Comparison of ENCODE assay signal across 34 cellular contexts in genomic region chr6:137080711-137081110, GRCh38. TPM values are rescaled to one million over a fixed set of nuclear protein-coding genes. Genes with fewer than 3 reads are reported as not detected.
"Had no signal": no experiment of that assay in that cellular context is flagged by ENCODE, and none has a peak within 500 bp of the region (broad histone marks: within the 10 kb centered on the region; RNA-seq: fewer than 3 reads in every experiment).

No MANE protein-coding gene starts in this region.

- H3K4me3 Mint-ChIP-seq: activated CD4-positive, alpha-beta memory T cell treated with anti-CD3 and anti-CD28 coated beads, Interleukin-2, amount 10 ng/mL, durations not matched to agents 7 days and 5 days; activated CD4-positive, alpha-beta T cell treated with anti-CD3 and anti-CD28 coated beads for 36 hours; activated CD4-positive, alpha-beta T cell treated with anti-CD3 and anti-CD28 coated beads, Interleukin-2, amount 10 ng/mL, durations not matched to agents 7 days and 5 days; activated CD8-positive, alpha-beta memory T cell treated with anti-CD3 and anti-CD28 coated beads, Interleukin-2, amount 10 ng/mL, durations not matched to agents 7 days and 5 days; activated CD8-positive, alpha-beta T cell treated with anti-CD3 and anti-CD28 coated beads, Interleukin-2, amount 10 ng/mL, durations not matched to agents 7 days and 5 days; activated naive CD4-positive, alpha-beta T cell treated with anti-CD3 and anti-CD28 coated beads, Interleukin-2, amount 10 ng/mL, durations not matched to agents 7 days and 5 days; activated naive CD4-positive, alpha-beta T cell treated with anti-CD3 and anti-CD28 coated beads, Interleukin-2, amount 50 U/mL, for 24 hours; activated naive CD8-positive, alpha-beta T cell; activated naive CD8-positive, alpha-beta T cell treated with anti-CD3 and anti-CD28 coated beads, Interleukin-2, amount 10 ng/mL, durations not matched to agents 7 days and 5 days; activated naive CD8-positive, alpha-beta T cell treated with anti-CD3 and anti-CD28 coated beads, Interleukin-2, amount 50 U/mL, for 24 hours; activated T-cell treated with anti-CD3 and anti-CD28 coated beads, Interleukin-2, amount 50 U/mL, for 24 hours; brain; T-helper 1 cell treated with Interleukin-12 subunit alpha and Interleukin-12 subunit beta and Interleukin-4 antibody, amounts not matched to agents 30 μg/mL and 1 μg/mL, for 36 hours; T-helper 2 cell treated with Interferon-gamma antibody and Interleukin-4, amounts not matched to agents 5 μg/mL and 100 μg/mL, for 36 hours had no signal

- H3K27ac ChIP-seq: ascending aorta, VCaP had no signal

- H3K27ac Mint-ChIP-seq: activated CD4-positive, alpha-beta memory T cell treated with anti-CD3 and anti-CD28 coated beads, Interleukin-2, amount 10 ng/mL, durations not matched to agents 7 days and 5 days; activated CD4-positive, alpha-beta T cell treated with anti-CD3 and anti-CD28 coated beads for 36 hours; activated CD4-positive, alpha-beta T cell treated with anti-CD3 and anti-CD28 coated beads, Interleukin-2, amount 10 ng/mL, durations not matched to agents 7 days and 5 days; activated CD8-positive, alpha-beta memory T cell treated with anti-CD3 and anti-CD28 coated beads, Interleukin-2, amount 10 ng/mL, durations not matched to agents 7 days and 5 days; activated CD8-positive, alpha-beta T cell treated with anti-CD3 and anti-CD28 coated beads, Interleukin-2, amount 10 ng/mL, durations not matched to agents 7 days and 5 days; activated naive CD4-positive, alpha-beta T cell treated with anti-CD3 and anti-CD28 coated beads, Interleukin-2, amount 10 ng/mL, durations not matched to agents 7 days and 5 days; activated naive CD4-positive, alpha-beta T cell treated with anti-CD3 and anti-CD28 coated beads, Interleukin-2, amount 50 U/mL, for 24 hours; activated naive CD8-positive, alpha-beta T cell; activated naive CD8-positive, alpha-beta T cell treated with anti-CD3 and anti-CD28 coated beads, Interleukin-2, amount 10 ng/mL, durations not matched to agents 7 days and 5 days; activated naive CD8-positive, alpha-beta T cell treated with anti-CD3 and anti-CD28 coated beads, Interleukin-2, amount 50 U/mL, for 24 hours; activated T-cell treated with anti-CD3 and anti-CD28 coated beads, Interleukin-2, amount 50 U/mL, for 24 hours; activated T-helper 2 cell treated with anti-CD3 and anti-CD28 coated beads, Interferon-gamma antibody, Interleukin-2, Interleukin-4, amounts not matched to agents 10 μg/mL and 5 μg/mL and 100 μg/mL, durations not matched to agents 14 hours and 24 hours and 36 hours; brain; T-helper 1 cell treated with Interleukin-12 subunit alpha and Interleukin-12 subunit beta and Interleukin-4 antibody, amounts not matched to agents 30 μg/mL and 1 μg/mL, for 36 hours; T-helper 2 cell treated with Interferon-gamma antibody and Interleukin-4, amounts not matched to agents 5 μg/mL and 100 μg/mL, for 36 hours had no signal

- H3K27me3 Mint-ChIP-seq: brain had no signal

- ATAC-seq: activated CD4-positive, alpha-beta T cell treated with anti-CD3 and anti-CD28 coated beads for 36 hours; activated CD4-positive, CD25-positive, alpha-beta regulatory T cell treated with anti-CD3 and anti-CD28 coated beads, Interleukin-2, amount 50 U/mL, for 24 hours; activated CD8-positive, alpha-beta memory T cell treated with anti-CD3 and anti-CD28 coated beads, Interleukin-2, amount 10 ng/mL, durations not matched to agents 7 days and 5 days; activated CD8-positive, alpha-beta T cell treated with anti-CD3 and anti-CD28 coated beads, Interleukin-2, amount 10 ng/mL, durations not matched to agents 7 days and 5 days; activated naive CD8-positive, alpha-beta T cell treated with anti-CD3 and anti-CD28 coated beads, Interleukin-2, amount 50 U/mL, for 24 hours had no signal

- H3K9me3 ChIP-seq: ascending aorta had no signal

- H3K4me1 Mint-ChIP-seq: activated CD4-positive, alpha-beta T cell treated with anti-CD3 and anti-CD28 coated beads, Interleukin-2, amount 10 ng/mL, durations not matched to agents 7 days and 5 days; activated naive CD4-positive, alpha-beta T cell treated with anti-CD3 and anti-CD28 coated beads, Interleukin-2, amount 10 ng/mL, durations not matched to agents 7 days and 5 days; activated naive CD4-positive, alpha-beta T cell treated with anti-CD3 and anti-CD28 coated beads, Interleukin-2, amount 50 U/mL, for 24 hours; activated naive CD8-positive, alpha-beta T cell treated with anti-CD3 and anti-CD28 coated beads, Interleukin-2, amount 10 ng/mL, durations not matched to agents 7 days and 5 days; activated naive CD8-positive, alpha-beta T cell treated with anti-CD3 and anti-CD28 coated beads, Interleukin-2, amount 50 U/mL, for 24 hours; brain had no signal

- H3K27me3 ChIP-seq: ascending aorta had no signal

- H3K4me3 ChIP-seq: ascending aorta had no signal

- DNase-seq: activated CD4-positive, alpha-beta memory T cell treated with anti-CD3 and anti-CD28 coated beads, Interleukin-2, amount 10 ng/mL, durations not matched to agents 7 days and 5 days; activated CD4-positive, alpha-beta T cell treated with anti-CD3 and anti-CD28 coated beads for 1 hour; activated CD4-positive, alpha-beta T cell treated with anti-CD3 and anti-CD28 coated beads for 36 hours; activated CD4-positive, alpha-beta T cell treated with anti-CD3 and anti-CD28 coated beads for 48 hours; activated CD4-positive, alpha-beta T cell treated with anti-CD3 and anti-CD28 coated beads, Interleukin-2, amount 10 ng/mL, durations not matched to agents 7 days and 5 days; activated CD4-positive, alpha-beta T cell treated with anti-CD3 and anti-CD28 coated beads, Interleukin-2, amount 50 U/mL, for 4 hours; activated CD4-positive, CD25-positive, alpha-beta regulatory T cell; activated CD8-positive, alpha-beta memory T cell treated with anti-CD3 and anti-CD28 coated beads for 24 hours; activated CD8-positive, alpha-beta memory T cell treated with anti-CD3 and anti-CD28 coated beads, Interleukin-2, amount 10 ng/mL, durations not matched to agents 7 days and 5 days; activated CD8-positive, alpha-beta memory T cell treated with anti-CD3 and anti-CD28 coated beads, Interleukin-2, amount 50 U/mL, for 48 hours; activated CD8-positive, alpha-beta T cell treated with anti-CD3 and anti-CD28 coated beads, Interleukin-2, amount 10 ng/mL, durations not matched to agents 7 days and 5 days; activated effector memory CD4-positive, alpha-beta T cell treated with Interleukin-2 at 50 U/mL for 16 hours; activated gamma-delta T cell; activated naive CD4-positive, alpha-beta T cell treated with anti-CD3 and anti-CD28 coated beads, Interleukin-2, amount 10 ng/mL, durations not matched to agents 7 days and 5 days; activated naive CD4-positive, alpha-beta T cell treated with Interleukin-2 at 50 U/mL for 16 hours; activated naive CD8-positive, alpha-beta T cell treated with anti-CD3 and anti-CD28 coated beads, Interleukin-2, amount 10 ng/mL, durations not matched to agents 7 days and 5 days; activated naive CD8-positive, alpha-beta T cell treated with anti-CD3 and anti-CD28 coated beads, Interleukin-2, amount 50 U/mL, for 24 hours; activated T-cell treated with anti-CD3 and anti-CD28 coated beads, Interleukin-2, amount 50 U/mL, for 24 hours; activated T-cell treated with anti-CD3 and anti-CD28 coated beads, Interleukin-2, amount 50 U/mL, for 48 hours; amygdala; anterior cingulate cortex; central memory CD4-positive, alpha-beta T cell; T-helper 1 cell; T-helper 2 cell; T-helper 9 cell had no signal

- H3K9me3 Mint-ChIP-seq: activated CD4-positive, alpha-beta memory T cell treated with anti-CD3 and anti-CD28 coated beads, Interleukin-2, amount 10 ng/mL, durations not matched to agents 7 days and 5 days; activated CD4-positive, alpha-beta T cell treated with anti-CD3 and anti-CD28 coated beads, Interleukin-2, amount 10 ng/mL, durations not matched to agents 7 days and 5 days; activated naive CD4-positive, alpha-beta T cell treated with anti-CD3 and anti-CD28 coated beads, Interleukin-2, amount 10 ng/mL, durations not matched to agents 7 days and 5 days; activated naive CD4-positive, alpha-beta T cell treated with anti-CD3 and anti-CD28 coated beads, Interleukin-2, amount 50 U/mL, for 24 hours; activated naive CD8-positive, alpha-beta T cell treated with anti-CD3 and anti-CD28 coated beads, Interleukin-2, amount 10 ng/mL, durations not matched to agents 7 days and 5 days; activated naive CD8-positive, alpha-beta T cell treated with anti-CD3 and anti-CD28 coated beads, Interleukin-2, amount 50 U/mL, for 24 hours; activated T-cell treated with anti-CD3 and anti-CD28 coated beads, Interleukin-2, amount 50 U/mL, for 24 hours; activated T-helper 2 cell treated with anti-CD3 and anti-CD28 coated beads, Interferon-gamma antibody, Interleukin-2, Interleukin-4, amounts not matched to agents 10 μg/mL and 5 μg/mL and 100 μg/mL, durations not matched to agents 14 hours and 24 hours and 36 hours; brain; T-helper 1 cell treated with Interleukin-12 subunit alpha and Interleukin-12 subunit beta and Interleukin-4 antibody, amounts not matched to agents 30 μg/mL and 1 μg/mL, for 36 hours; T-helper 2 cell treated with Interferon-gamma antibody and Interleukin-4, amounts not matched to agents 5 μg/mL and 100 μg/mL, for 36 hours had no signal

- H3K36me3 Mint-ChIP-seq: activated CD8-positive, alpha-beta memory T cell treated with anti-CD3 and anti-CD28 coated beads, Interleukin-2, amount 10 ng/mL, durations not matched to agents 7 days and 5 days; activated naive CD4-positive, alpha-beta T cell treated with anti-CD3 and anti-CD28 coated beads, Interleukin-2, amount 10 ng/mL, durations not matched to agents 7 days and 5 days; activated naive CD4-positive, alpha-beta T cell treated with anti-CD3 and anti-CD28 coated beads, Interleukin-2, amount 50 U/mL, for 24 hours; activated naive CD8-positive, alpha-beta T cell; activated naive CD8-positive, alpha-beta T cell treated with anti-CD3 and anti-CD28 coated beads, Interleukin-2, amount 10 ng/mL, durations not matched to agents 7 days and 5 days; brain had no signal

- H3K36me3 ChIP-seq: ascending aorta had no signal

- H3K4me1 ChIP-seq: ascending aorta had no signal

RNA-seq across cellular contexts. Expression of gene IL20RA, which starts 35.9 kb away (rescaled TPM):
- total RNA-seq: activated CD4-positive, alpha-beta memory T cell treated with anti-CD3 and anti-CD28 coated beads, Interleukin-2, amount 10 ng/mL, durations not matched to agents 7 days and 5 days; activated CD4-positive, alpha-beta T cell treated with anti-CD3 and anti-CD28 coated beads for 36 hours; activated CD4-positive, alpha-beta T cell treated with anti-CD3 and anti-CD28 coated beads, Interleukin-2, amount 10 ng/mL, durations not matched to agents 7 days and 5 days; activated CD8-positive, alpha-beta memory T cell treated with anti-CD3 and anti-CD28 coated beads, Interleukin-2, amount 10 ng/mL, durations not matched to agents 7 days and 5 days; activated CD8-positive, alpha-beta T cell treated with anti-CD3 and anti-CD28 coated beads, Interleukin-2, amount 10 ng/mL, durations not matched to agents 7 days and 5 days; activated naive CD8-positive, alpha-beta T cell treated with anti-CD3 and anti-CD28 coated beads, Interleukin-2, amount 10 ng/mL, durations not matched to agents 7 days and 5 days; activated T-helper 2 cell treated with anti-CD3 and anti-CD28 coated beads, Interferon-gamma antibody, Interleukin-2, Interleukin-4, amounts not matched to agents 10 μg/mL and 5 μg/mL and 100 μg/mL, durations not matched to agents 14 hours and 24 hours and 36 hours; ascending aorta had no signal
